Comparison of ENCODE assay signal across 6 cellular contexts in the genomic region with DNA sequence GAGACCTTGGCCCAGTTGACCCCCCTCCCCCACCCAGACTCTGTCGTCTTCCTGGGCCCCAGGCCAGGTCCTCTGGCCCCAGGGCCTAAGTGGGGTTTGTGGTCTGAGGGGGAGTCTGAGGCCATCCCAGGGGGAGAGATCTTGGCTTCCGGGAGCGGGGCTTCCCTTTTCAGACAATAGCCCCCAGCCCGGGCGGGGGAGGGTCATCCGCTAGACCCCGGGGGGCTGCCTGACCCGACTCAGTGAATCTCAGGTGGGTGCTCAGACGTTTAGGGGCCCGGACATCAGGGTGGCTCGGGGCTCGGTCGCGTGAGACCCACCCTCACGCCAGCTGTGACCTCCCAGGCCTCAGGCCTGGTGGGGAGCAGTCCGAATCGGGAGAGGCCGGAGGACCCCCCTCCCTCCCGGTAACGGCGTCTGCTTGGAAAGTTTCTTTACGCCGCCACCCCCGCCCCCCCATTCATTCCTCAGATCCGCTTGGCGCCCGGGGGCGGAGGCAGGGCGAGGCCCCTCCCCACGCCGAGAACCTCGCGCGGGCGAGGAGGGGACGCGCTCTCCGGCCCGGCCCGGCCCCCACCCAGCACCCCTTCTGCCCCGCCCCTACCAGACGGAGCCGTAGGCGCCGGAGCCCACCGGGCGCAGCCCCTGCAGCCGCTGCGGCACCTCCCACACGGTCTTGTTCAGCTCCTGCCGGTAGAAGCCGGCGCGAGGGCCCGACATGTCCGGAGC. TPM values are rescaled to one million over a fixed set of nuclear protein-coding genes. Genes with fewer than 3 reads are reported as not detected.
DNase-seq lines count a peak whose midpoint lies in the region; ATAC-seq lines count a peak whose summit lies in the region.

No MANE protein-coding gene starts in this region.

- peaks cover 5% of the 10 kb centered on the region for H3K27me3 Mint-ChIP-seq in activated T-cell treated with anti-CD3 and anti-CD28 coated beads, Interleukin-2, amount 50 U/mL, for 4 hours (ENCODE audit: low read depth)

- peaks cover 14% of the 10 kb centered on the region for H3K4me1 Mint-ChIP-seq in activated T-cell treated with anti-CD3 and anti-CD28 coated beads, Interleukin-2, amount 50 U/mL, for 4 hours (ENCODE audit: low read depth)

- H3K36me3 Mint-ChIP-seq in activated T-cell treated with anti-CD3 and anti-CD28 coated beads, Interleukin-2, amount 50 U/mL, for 4 hours (ENCODE audit: insufficient read depth), result no peaks in the 10 kb centered on the region

- DNase-seq in 8988T (peak; percentile 86), kidney tubule cell (ENCODE audit: low spot score) (peak; percentile 44), OCI-M2 (lab: John Stamatoyannopoulos, UW; ENCODE audit: unreplicated experiment) (no peak), HPDE6-E6E7 (ENCODE audit: extremely low spot score) (no peak)
- peak; percentile 38 for DNase-seq in activated T-cell treated with anti-CD3 and anti-CD28 coated beads, Interleukin-2, amount 50 U/mL, for 4 hours

- peak overlapping the region; percentile 68 for H3K4me3 Mint-ChIP-seq in activated T-cell treated with anti-CD3 and anti-CD28 coated beads, Interleukin-2, amount 50 U/mL, for 4 hours

- no peaks in the 10 kb centered on the region for H3K9me3 Mint-ChIP-seq in activated T-cell treated with anti-CD3 and anti-CD28 coated beads, Interleukin-2, amount 50 U/mL, for 4 hours

- peak; percentile 27 for ATAC-seq in HG02885 (IDR thresholded peaks at IDR 0.05; ENCODE audit: poor library complexity, unreplicated experiment)
- ATAC-seq in activated T-cell treated with anti-CD3 and anti-CD28 coated beads, Interleukin-2, amount 50 U/mL, for 4 hours, result peak; percentile 45 to 55

RNA-seq across cellular contexts. Expression of a gene that starts 0.4 kb away (rescaled TPM):
- total RNA-seq in activated T-cell treated with anti-CD3 and anti-CD28 coated beads, Interleukin-2, amount 50 U/mL, for 4 hours, result 10 to 100 TPM in 1 of 3 donors, 1 to 10 TPM in 2; 9.4 to 10.1 (median 9.8) TPM

RNA-seq across cellular contexts. Expression of a gene that starts 8.3 kb away (rescaled TPM):
- total RNA-seq in activated T-cell treated with anti-CD3 and anti-CD28 coated beads, Interleukin-2, amount 50 U/mL, for 4 hours, result 1 to 10 TPM; 3.3 to 4.3 (median 3.9) TPM

RNA-seq across cellular contexts. Expression of a gene that starts 18.7 kb away (rescaled TPM):
- total RNA-seq in activated T-cell treated with anti-CD3 and anti-CD28 coated beads, Interleukin-2, amount 50 U/mL, for 4 hours, result 10 to 100 TPM; 45.1 to 50.6 (median 48.2) TPM

RNA-seq across cellular contexts. Expression of a gene that starts 24.9 kb away (rescaled TPM):
- total RNA-seq in activated T-cell treated with anti-CD3 and anti-CD28 coated beads, Interleukin-2, amount 50 U/mL, for 4 hours, result 10 to 100 TPM; 44.5 to 50.6 (median 48.3) TPM

RNA-seq across cellular contexts. Expression of a gene that starts 37.7 kb away (rescaled TPM):
- 1 to 10 TPM; 4.0 to 4.8 (median 4.7) TPM for total RNA-seq in activated T-cell treated with anti-CD3 and anti-CD28 coated beads, Interleukin-2, amount 50 U/mL, for 4 hours

Comparison
In these comparisons a context has a peak if more than half of its experiments do, and no peak if none do; other contexts are left out.
1. DNase-seq: peak in 8988T (single experiment), activated T-cell treated with anti-CD3 and anti-CD28 coated beads, Interleukin-2, amount 50 U/mL, for 4 hours (single experiment) and kidney tubule cell (single experiment); none in OCI-M2 (single experiment) and HPDE6-E6E7 (single experiment).